1 cellular context compared by ENCODE assay signal in the genomic region with DNA sequence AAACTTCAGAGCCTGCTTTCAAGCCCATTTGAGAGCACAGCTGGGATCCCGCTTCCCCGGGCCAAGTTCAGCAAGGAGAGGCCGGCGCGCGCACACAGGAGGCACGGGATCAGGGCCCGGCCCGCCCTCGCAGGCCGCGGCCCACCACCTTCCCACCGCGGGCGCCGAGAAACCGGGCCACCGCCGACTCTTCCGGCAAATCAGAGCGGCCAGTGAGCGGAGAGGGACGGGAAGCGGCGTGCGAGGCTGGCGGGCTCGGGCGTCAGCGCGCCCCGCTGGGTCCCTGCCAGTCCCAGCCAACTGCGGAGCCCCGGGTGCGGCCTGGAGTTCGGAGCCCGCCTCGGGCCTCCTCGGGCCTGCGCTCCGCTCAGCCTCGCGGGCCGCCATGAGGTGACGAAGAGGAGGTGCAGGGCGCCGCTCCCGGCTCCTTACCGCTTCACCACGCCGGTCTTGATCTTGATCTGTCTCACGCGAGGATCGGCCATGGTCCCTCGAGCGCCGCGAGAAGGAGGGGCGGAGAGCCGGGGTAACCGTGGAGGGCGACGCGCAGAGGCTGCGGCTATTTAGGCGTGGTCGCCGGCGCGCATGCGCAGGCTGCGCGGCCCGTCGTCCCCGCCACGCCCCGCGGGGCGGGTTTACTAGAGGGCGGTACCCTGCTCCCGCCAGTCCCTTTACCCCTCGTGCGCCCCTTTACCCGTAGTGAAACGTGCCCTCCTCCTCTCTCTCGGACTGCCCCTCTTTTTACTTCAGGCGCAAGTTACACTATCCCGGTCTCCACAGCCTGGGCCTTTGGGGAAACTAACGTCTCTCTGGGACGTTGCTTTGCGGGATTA.
TF ChIP-seq lines count a peak whose summit lies in the region.

A gene with protein sequence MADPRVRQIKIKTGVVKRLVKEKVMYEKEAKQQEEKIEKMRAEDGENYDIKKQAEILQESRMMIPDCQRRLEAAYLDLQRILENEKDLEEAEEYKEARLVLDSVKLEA (minus strand): TSS at position 567 of the 833 bp plus-strand sequence. CDS start 82 bp downstream, at position 485.

TF ChIP-seq in HCT116, 20 proteins besides CTCF, POLR2A, EP300 and RAD21 (continued from another document):
- no peak for TF ChIP-seq CBX3 (IDR thresholded peaks at IDR 0.05; ENCODE audit: low read depth)
- TF ChIP-seq, protein P1, sequence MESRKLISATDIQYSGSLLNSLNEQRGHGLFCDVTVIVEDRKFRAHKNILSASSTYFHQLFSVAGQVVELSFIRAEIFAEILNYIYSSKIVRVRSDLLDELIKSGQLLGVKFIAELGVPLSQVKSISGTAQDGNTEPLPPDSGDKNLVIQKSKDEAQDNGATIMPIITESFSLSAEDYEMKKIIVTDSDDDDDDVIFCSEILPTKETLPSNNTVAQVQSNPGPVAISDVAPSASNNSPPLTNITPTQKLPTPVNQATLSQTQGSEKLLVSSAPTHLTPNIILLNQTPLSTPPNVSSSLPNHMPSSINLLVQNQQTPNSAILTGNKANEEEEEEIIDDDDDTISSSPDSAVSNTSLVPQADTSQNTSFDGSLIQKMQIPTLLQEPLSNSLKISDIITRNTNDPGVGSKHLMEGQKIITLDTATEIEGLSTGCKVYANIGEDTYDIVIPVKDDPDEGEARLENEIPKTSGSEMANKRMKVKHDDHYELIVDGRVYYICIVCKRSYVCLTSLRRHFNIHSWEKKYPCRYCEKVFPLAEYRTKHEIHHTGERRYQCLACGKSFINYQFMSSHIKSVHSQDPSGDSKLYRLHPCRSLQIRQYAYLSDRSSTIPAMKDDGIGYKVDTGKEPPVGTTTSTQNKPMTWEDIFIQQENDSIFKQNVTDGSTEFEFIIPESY (IDR thresholded peaks at IDR 0.05; ENCODE audit: extremely low read depth, insufficient replicate concordance, low read length): no peak
- TF ChIP-seq, protein P2, sequence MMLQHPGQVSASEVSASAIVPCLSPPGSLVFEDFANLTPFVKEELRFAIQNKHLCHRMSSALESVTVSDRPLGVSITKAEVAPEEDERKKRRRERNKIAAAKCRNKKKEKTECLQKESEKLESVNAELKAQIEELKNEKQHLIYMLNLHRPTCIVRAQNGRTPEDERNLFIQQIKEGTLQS (IDR thresholded peaks at IDR 0.05): no peak
TF ChIP-seq in HCT116: peak in this region for 4.
